ENCODE assay signal across 1 cellular context in the genomic region with DNA sequence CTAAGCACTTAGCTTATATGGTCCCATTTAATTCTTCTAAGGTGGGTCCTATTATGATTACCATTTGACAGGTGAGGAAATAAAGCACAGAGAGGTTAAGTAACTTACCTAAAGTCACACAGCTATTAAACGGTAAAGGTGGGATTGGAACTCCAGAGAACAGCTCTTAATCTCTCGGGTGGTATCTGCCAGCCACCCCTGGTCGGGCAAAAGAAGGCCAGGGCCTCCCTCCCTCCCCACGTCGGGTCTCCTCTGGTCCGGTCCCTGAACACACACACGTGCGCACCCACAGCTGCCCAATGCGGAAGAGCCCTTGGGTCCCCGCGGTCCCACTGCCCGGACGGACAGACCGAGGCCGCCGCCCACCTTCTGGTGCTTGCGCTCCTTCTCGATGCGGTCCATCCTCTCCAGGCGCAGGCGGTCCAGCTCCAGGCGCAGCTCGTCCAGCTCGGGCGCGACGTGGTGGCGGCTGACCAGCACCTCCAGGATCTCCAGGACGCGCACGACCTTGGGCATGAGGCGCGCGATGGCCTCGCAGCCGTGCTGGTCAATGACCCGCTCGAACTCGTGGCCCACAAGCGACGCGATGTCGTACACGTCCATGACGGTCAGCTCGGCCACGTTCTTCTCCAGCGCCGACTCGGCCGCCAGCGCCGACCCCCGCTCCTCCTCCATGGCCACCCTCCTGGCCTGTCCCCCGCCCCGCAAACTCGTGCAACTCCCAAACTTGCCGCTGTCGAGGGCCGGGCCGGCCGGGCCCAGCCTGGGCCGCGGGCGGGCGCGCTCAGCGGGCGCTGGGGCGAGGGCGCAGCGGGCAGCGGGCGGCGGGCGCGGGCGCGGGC.
TF ChIP-seq lines count a peak whose summit lies in the region.

No MANE protein-coding gene starts in this region.

TF ChIP-seq in HEK293, 187 proteins besides CTCF, POLR2A, EP300 and RAD21 (continued from another document):
- TF ChIP-seq, protein P1, sequence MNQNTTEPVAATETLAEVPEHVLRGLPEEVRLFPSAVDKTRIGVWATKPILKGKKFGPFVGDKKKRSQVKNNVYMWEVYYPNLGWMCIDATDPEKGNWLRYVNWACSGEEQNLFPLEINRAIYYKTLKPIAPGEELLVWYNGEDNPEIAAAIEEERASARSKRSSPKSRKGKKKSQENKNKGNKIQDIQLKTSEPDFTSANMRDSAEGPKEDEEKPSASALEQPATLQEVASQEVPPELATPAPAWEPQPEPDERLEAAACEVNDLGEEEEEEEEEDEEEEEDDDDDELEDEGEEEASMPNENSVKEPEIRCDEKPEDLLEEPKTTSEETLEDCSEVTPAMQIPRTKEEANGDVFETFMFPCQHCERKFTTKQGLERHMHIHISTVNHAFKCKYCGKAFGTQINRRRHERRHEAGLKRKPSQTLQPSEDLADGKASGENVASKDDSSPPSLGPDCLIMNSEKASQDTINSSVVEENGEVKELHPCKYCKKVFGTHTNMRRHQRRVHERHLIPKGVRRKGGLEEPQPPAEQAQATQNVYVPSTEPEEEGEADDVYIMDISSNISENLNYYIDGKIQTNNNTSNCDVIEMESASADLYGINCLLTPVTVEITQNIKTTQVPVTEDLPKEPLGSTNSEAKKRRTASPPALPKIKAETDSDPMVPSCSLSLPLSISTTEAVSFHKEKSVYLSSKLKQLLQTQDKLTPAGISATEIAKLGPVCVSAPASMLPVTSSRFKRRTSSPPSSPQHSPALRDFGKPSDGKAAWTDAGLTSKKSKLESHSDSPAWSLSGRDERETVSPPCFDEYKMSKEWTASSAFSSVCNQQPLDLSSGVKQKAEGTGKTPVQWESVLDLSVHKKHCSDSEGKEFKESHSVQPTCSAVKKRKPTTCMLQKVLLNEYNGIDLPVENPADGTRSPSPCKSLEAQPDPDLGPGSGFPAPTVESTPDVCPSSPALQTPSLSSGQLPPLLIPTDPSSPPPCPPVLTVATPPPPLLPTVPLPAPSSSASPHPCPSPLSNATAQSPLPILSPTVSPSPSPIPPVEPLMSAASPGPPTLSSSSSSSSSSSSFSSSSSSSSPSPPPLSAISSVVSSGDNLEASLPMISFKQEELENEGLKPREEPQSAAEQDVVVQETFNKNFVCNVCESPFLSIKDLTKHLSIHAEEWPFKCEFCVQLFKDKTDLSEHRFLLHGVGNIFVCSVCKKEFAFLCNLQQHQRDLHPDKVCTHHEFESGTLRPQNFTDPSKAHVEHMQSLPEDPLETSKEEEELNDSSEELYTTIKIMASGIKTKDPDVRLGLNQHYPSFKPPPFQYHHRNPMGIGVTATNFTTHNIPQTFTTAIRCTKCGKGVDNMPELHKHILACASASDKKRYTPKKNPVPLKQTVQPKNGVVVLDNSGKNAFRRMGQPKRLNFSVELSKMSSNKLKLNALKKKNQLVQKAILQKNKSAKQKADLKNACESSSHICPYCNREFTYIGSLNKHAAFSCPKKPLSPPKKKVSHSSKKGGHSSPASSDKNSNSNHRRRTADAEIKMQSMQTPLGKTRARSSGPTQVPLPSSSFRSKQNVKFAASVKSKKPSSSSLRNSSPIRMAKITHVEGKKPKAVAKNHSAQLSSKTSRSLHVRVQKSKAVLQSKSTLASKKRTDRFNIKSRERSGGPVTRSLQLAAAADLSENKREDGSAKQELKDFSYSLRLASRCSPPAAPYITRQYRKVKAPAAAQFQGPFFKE (tag by site-specific recombination; IDR thresholded peaks at IDR 0.05; ENCODE audit: borderline replicate concordance) = no peak
- TF ChIP-seq GLIS2 (tag by site-specific recombination; IDR thresholded peaks at IDR 0.05) = peak; percentile 75
- no peak for TF ChIP-seq ZNF366 (tag by site-specific recombination; conservative IDR thresholded peaks at IDR 0.05)
- TF ChIP-seq, protein P2, sequence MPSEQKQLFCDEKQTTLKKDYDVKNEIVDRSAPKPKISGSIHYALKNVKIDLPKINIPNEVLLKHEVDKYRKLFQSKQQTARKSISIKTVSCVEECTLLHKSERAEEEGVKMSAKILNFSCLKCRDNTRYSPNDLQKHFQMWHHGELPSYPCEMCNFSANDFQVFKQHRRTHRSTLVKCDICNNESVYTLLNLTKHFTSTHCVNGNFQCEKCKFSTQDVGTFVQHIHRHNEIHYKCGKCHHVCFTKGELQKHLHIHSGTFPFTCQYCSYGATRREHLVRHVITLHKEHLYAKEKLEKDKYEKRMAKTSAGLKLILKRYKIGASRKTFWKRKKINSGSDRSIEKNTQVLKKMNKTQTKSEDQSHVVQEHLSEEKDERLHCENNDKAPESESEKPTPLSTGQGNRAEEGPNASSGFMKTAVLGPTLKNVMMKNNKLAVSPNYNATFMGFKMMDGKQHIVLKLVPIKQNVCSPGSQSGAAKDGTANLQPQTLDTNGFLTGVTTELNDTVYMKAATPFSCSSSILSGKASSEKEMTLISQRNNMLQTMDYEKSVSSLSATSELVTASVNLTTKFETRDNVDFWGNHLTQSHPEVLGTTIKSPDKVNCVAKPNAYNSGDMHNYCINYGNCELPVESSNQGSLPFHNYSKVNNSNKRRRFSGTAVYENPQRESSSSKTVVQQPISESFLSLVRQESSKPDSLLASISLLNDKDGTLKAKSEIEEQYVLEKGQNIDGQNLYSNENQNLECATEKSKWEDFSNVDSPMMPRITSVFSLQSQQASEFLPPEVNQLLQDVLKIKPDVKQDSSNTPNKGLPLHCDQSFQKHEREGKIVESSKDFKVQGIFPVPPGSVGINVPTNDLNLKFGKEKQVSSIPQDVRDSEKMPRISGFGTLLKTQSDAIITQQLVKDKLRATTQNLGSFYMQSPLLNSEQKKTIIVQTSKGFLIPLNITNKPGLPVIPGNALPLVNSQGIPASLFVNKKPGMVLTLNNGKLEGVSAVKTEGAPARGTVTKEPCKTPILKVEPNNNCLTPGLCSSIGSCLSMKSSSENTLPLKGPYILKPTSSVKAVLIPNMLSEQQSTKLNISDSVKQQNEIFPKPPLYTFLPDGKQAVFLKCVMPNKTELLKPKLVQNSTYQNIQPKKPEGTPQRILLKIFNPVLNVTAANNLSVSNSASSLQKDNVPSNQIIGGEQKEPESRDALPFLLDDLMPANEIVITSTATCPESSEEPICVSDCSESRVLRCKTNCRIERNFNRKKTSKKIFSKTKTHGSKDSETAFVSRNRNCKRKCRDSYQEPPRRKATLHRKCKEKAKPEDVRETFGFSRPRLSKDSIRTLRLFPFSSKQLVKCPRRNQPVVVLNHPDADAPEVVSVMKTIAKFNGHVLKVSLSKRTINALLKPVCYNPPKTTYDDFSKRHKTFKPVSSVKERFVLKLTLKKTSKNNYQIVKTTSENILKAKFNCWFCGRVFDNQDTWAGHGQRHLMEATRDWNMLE (tag by site-specific recombination; conservative IDR thresholded peaks at IDR 0.05; ENCODE audit: low read depth) = no peak
- TF ChIP-seq PBX3 (CRISPR knock-in tag; IDR thresholded peaks at IDR 0.05) = 0 out of 2 replicates have a peak, but pooled peaks have one; percentile 27
- no peak for TF ChIP-seq ZNF214 (tag by site-specific recombination; IDR thresholded peaks at IDR 0.05; ENCODE audit: borderline replicate concordance)
- no peak for TF ChIP-seq ZNF266 (tag by site-specific recombination; IDR thresholded peaks at IDR 0.05; ENCODE audit: low read depth)
- TF ChIP-seq ZNF223 (tag by site-specific recombination; IDR thresholded peaks at IDR 0.05) = no peak
- no peak for TF ChIP-seq ZNF621 (tag by site-specific recombination; IDR thresholded peaks at IDR 0.05)
- no peak for TF ChIP-seq ZFP37 (tag by site-specific recombination; IDR thresholded peaks at IDR 0.05)
- peak; percentile 11; the same call in 1 of the 2 replicates for TF ChIP-seq KLF1 (tag by site-specific recombination; IDR thresholded peaks at IDR 0.05)
- peak; percentile 70; the same call in 1 of the 2 replicates for TF ChIP-seq KLF7 (tag by site-specific recombination; IDR thresholded peaks at IDR 0.05; ENCODE audit: borderline replicate concordance)
- peak; percentile 49; the same call in 1 of the 2 replicates for TF ChIP-seq ZNF121 (tag by site-specific recombination; IDR thresholded peaks at IDR 0.05)
- TF ChIP-seq BCL11B (tag by site-specific recombination; IDR thresholded peaks at IDR 0.05; ENCODE audit: low read depth) = peak; percentile 66
- no peak for TF ChIP-seq ZSCAN4 (tag by site-specific recombination; IDR thresholded peaks at IDR 0.05)
- TF ChIP-seq ZNF677 (tag by site-specific recombination; IDR thresholded peaks at IDR 0.05) = no peak
- no peak for TF ChIP-seq ZNF521 (tag by site-specific recombination; IDR thresholded peaks at IDR 0.05)
- 0 out of 2 replicates have a peak, but pooled peaks have one; percentile 22 for TF ChIP-seq SP3 (tag by site-specific recombination; IDR thresholded peaks at IDR 0.05)
- TF ChIP-seq ZNF302 (tag by site-specific recombination; IDR thresholded peaks at IDR 0.05; ENCODE audit: low read depth) = no peak
- TF ChIP-seq, protein P3, sequence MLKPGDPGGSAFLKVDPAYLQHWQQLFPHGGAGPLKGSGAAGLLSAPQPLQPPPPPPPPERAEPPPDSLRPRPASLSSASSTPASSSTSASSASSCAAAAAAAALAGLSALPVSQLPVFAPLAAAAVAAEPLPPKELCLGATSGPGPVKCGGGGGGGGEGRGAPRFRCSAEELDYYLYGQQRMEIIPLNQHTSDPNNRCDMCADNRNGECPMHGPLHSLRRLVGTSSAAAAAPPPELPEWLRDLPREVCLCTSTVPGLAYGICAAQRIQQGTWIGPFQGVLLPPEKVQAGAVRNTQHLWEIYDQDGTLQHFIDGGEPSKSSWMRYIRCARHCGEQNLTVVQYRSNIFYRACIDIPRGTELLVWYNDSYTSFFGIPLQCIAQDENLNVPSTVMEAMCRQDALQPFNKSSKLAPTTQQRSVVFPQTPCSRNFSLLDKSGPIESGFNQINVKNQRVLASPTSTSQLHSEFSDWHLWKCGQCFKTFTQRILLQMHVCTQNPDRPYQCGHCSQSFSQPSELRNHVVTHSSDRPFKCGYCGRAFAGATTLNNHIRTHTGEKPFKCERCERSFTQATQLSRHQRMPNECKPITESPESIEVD (tag by site-specific recombination; IDR thresholded peaks at IDR 0.05) = no peak
- TF ChIP-seq SP7 (tag by site-specific recombination; IDR thresholded peaks at IDR 0.05) = peak; percentile 48; the same call in 1 of the 2 replicates
- TF ChIP-seq ZNF112 (tag by site-specific recombination; IDR thresholded peaks at IDR 0.05) = no peak
- TF ChIP-seq ZBTB26 (tag by site-specific recombination; optimal IDR thresholded peaks at IDR 0.05) = peak; percentile 96
- TF ChIP-seq ZNF2 (tag by site-specific recombination; IDR thresholded peaks at IDR 0.05) = peak; percentile 52; the same call in 1 of the 2 replicates
- TF ChIP-seq ZNF629 (tag by site-specific recombination; IDR thresholded peaks at IDR 0.05) = no peak
- no peak for TF ChIP-seq ZNF324 (tag by site-specific recombination; IDR thresholded peaks at IDR 0.05)
- TF ChIP-seq OSR2 (tag by site-specific recombination; IDR thresholded peaks at IDR 0.05) = no peak
- TF ChIP-seq ZNF670 (tag by site-specific recombination; IDR thresholded peaks at IDR 0.05; ENCODE audit: low read depth) = no peak
- peak; percentile 32; the same call in 1 of the 2 replicates for TF ChIP-seq ZNF423 (tag by site-specific recombination; IDR thresholded peaks at IDR 0.05)
- no peak for TF ChIP-seq BCL11A (tag by site-specific recombination; IDR thresholded peaks at IDR 0.05; ENCODE audit: low read depth)
- TF ChIP-seq KLF16 (tag by site-specific recombination; IDR thresholded peaks at IDR 0.05) = peak; percentile 53; the same call in 1 of the 2 replicates
- TF ChIP-seq ZNF202 (tag by site-specific recombination; IDR thresholded peaks at IDR 0.05; ENCODE audit: borderline replicate concordance) = no peak
- TF ChIP-seq WT1 (tag by site-specific recombination; IDR thresholded peaks at IDR 0.05) = no peak
- TF ChIP-seq ZNF624 (tag by site-specific recombination; IDR thresholded peaks at IDR 0.05) = no peak
- no peak for TF ChIP-seq HOXD13 (CRISPR knock-in tag; IDR thresholded peaks at IDR 0.05; ENCODE audit: borderline replicate concordance)
- TF ChIP-seq GLI4 (tag by site-specific recombination; IDR thresholded peaks at IDR 0.05) = no peak
- no peak for TF ChIP-seq RBAK (tag by site-specific recombination; IDR thresholded peaks at IDR 0.05)
- peak; percentile 50 for TF ChIP-seq KLF9 (tag by site-specific recombination; IDR thresholded peaks at IDR 0.05; ENCODE audit: low read depth)
- TF ChIP-seq, protein P4, sequence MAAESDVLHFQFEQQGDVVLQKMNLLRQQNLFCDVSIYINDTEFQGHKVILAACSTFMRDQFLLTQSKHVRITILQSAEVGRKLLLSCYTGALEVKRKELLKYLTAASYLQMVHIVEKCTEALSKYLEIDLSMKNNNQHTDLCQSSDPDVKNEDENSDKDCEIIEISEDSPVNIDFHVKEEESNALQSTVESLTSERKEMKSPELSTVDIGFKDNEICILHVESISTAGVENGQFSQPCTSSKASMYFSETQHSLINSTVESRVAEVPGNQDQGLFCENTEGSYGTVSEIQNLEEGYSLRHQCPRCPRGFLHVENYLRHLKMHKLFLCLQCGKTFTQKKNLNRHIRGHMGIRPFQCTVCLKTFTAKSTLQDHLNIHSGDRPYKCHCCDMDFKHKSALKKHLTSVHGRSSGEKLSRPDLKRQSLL (tag by site-specific recombination; IDR thresholded peaks at IDR 0.05) = peak; percentile 44; the same call in 1 of the 2 replicates
- TF ChIP-seq ZNF23 (tag by site-specific recombination; IDR thresholded peaks at IDR 0.05; ENCODE audit: borderline replicate concordance) = no peak
- TF ChIP-seq ZNF768 (tag by site-specific recombination; IDR thresholded peaks at IDR 0.05) = peak; percentile 96
- TF ChIP-seq ZBTB8A (tag by site-specific recombination; IDR thresholded peaks at IDR 0.05) = peak; percentile 79; the same call in 1 of the 2 replicates
